Comparison of ENCODE assay signal across 9 cellular contexts in the genomic region with DNA sequence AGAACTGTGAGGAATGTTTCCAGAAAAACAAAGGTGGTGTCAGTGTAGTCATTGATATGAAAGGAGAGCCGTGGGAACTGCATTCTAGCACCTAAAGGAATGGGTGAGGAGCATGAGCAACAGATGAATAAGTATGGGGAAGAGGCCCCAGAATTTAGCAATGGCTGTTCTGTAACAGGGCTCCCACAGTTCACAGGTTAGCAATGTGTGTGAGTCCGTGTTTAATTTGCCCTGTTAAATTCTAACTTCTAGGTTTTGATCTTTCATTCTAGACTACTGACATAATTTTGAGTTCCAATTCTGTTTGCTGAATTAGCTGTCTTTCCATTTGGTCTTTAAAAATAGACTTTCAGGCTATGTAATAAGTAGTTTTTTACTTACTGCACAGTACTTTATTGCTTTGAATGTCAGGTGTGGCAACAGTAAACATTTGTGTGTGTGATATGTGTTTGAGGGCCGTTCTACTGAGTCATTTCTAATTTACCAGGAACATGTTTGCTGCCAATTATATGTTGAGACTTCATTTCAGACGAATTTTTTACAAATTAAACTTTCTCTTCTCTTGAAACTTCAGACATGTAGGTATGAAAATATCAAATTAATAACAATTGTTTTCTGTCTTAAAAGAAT. TPM values are rescaled to one million over a fixed set of nuclear protein-coding genes. Genes with fewer than 3 reads are reported as not detected.
DNase-seq lines count a peak whose midpoint lies in the region; ATAC-seq, FAIRE-seq and TF ChIP-seq lines count a peak whose summit lies in the region.
"Had no signal": no experiment of that assay in that cellular context is flagged by ENCODE, and none has a peak within 500 bp of the region (broad histone marks: within the 10 kb centered on the region; RNA-seq: fewer than 3 reads in every experiment).

No MANE protein-coding gene starts in this region.

- peak; percentile 45 for DNase-seq in astrocyte of the hippocampus (ENCODE audit: low read depth, low spot score)
- DNase-seq in pancreas: no peak
- no peak for DNase-seq in NCI-H748 (lab: John Stamatoyannopoulos, UW; ENCODE audit: unreplicated experiment)
- DNase-seq in NCI-H187 treated with DMSO at 0.1 percent for 48 hours (lab: John Stamatoyannopoulos, UW): no peak
- no peak for DNase-seq in D721Med (ENCODE audit: insufficient read length, low spot score)
- DNase-seq: hippocampal formation, NCI-H2029 treated with DMSO at 0.1 percent for 48 hours had no signal

- peaks cover 0 to 8% (median 0%) of the 10 kb centered on the region in 3 donors for H3K36me3 ChIP-seq in pancreas

- H3K4me3 ChIP-seq in pancreas: no peak overlapping the region

- H3K27ac ChIP-seq in pancreas: peak overlapping the region in 2 of 4 donors; percentile 19 to 30

- H3K4me1 ChIP-seq in pancreas: peaks cover 6 to 42% (median 28%) of the 10 kb centered on the region in 3 donors

- intact Hi-C loops in pancreas (cut with DNase I): no loop called here

- ATAC-seq in GM19351 (IDR thresholded peaks at IDR 0.05; ENCODE audit: unreplicated experiment): peak; percentile 19
- ATAC-seq in HG03469 (IDR thresholded peaks at IDR 0.05; ENCODE audit: unreplicated experiment): peak; percentile 13
- ATAC-seq in pancreas: peak; percentile 57 to 68 (median 64)

- 24 to 25% methylated on average over 4 of the region's 4 CpGs for WGBS in pancreas, 2 donors

- TF ChIP-seq CTCF in pancreas (IDR thresholded peaks at IDR 0.05): no peak
- TF ChIP-seq CTCF in D721Med (IDR thresholded peaks at IDR 0.05; ENCODE audit: insufficient read depth, missing control alignments): no peak

- FAIRE-seq in pancreas (lab: Jason Lieb, UNC) (no peak), D721Med (lab: Jason Lieb, UNC) (no peak)

- H3K9me3 ChIP-seq in pancreas: no peaks in the 10 kb centered on the region

- no peaks in the 10 kb centered on the region for H3K27me3 ChIP-seq in pancreas

RNA-seq across cellular contexts. Expression of a gene that starts 8.8 kb away (rescaled TPM):
- total RNA-seq in pancreas: 10 to 100 TPM in 4 of 6 donors, 1 to 10 TPM in 2; 9.4 to 19.3 (median 11.7) TPM
- 10 to 100 TPM in 1 of 2 donors, 1 to 10 TPM in 1; 7.0 to 11.7 TPM for polyA plus RNA-seq in pancreas

Comparison
In these comparisons a context has a peak if more than half of its experiments do, and no peak if none do; other contexts are left out.
1. ATAC-seq: peak in every context shown above with its lines; median percentile 64 in pancreas; 19 in GM19351; 13 in HG03469.